In the genomic region with DNA sequence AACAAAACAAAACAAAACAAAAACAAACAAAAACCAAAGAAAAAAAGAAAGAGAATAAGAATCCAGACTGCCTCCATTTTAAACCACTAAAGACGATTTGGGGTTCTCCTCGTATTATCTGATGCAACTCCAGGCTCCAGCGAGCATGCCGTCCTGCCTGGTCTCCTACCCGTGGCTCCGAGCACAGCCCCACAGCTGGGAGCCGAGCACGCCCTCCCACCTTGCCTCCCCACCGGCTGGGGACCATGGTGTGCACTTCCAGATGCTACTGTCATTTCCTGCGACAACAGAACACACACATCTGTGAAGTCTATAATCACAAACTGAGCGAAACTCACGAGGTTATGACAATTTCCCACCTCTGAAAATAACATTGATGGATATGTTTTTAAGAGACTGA, we compare ENCODE assay signal across 33 cellular contexts.
"Had no signal": no experiment of that assay in that cellular context is flagged by ENCODE, and none has a peak within 500 bp of the region (broad histone marks: within the 10 kb centered on the region; RNA-seq: fewer than 3 reads in every experiment).

No MANE protein-coding gene starts in this region.

- H3K27me3 Mint-ChIP-seq: activated naive CD4-positive, alpha-beta T cell treated with anti-CD3 and anti-CD28 coated beads, Interleukin-2, amount 50 U/mL, for 24 hours had no signal

- H3K27me3 ChIP-seq: adrenal gland, body of pancreas, esophagus squamous epithelium, gastroesophageal sphincter had no signal

- H3K4me3 Mint-ChIP-seq: activated CD4-positive, alpha-beta memory T cell treated with anti-CD3 and anti-CD28 coated beads, Interleukin-2, amount 10 ng/mL, durations not matched to agents 7 days and 5 days; activated CD4-positive, alpha-beta T cell treated with anti-CD3 and anti-CD28 coated beads, Interleukin-2, amount 10 ng/mL, durations not matched to agents 7 days and 5 days; activated naive CD4-positive, alpha-beta T cell treated with anti-CD3 and anti-CD28 coated beads for 36 hours; activated naive CD4-positive, alpha-beta T cell treated with anti-CD3 and anti-CD28 coated beads, Interleukin-2, amount 50 U/mL, for 24 hours; activated naive CD8-positive, alpha-beta T cell treated with anti-CD3 and anti-CD28 coated beads for 36 hours; activated naive CD8-positive, alpha-beta T cell treated with anti-CD3 and anti-CD28 coated beads, Interleukin-2, amount 50 U/mL, for 24 hours; activated T-helper 1 cell treated with anti-CD3 and anti-CD28 coated beads, Interleukin-12 subunit alpha, Interleukin-12 subunit beta, Interleukin-2, Interleukin-4 antibody, amounts not matched to agents 30 ng/mL and 10 ng/mL and 1 ng/mL, durations not matched to agents 14 hours and 24 hours and 36 hours; effector memory CD8-positive, alpha-beta T cell; T-helper 17 cell had no signal

- ATAC-seq: activated naive CD8-positive, alpha-beta T cell treated with anti-CD3 and anti-CD28 coated beads, Interleukin-2, amount 50 U/mL, for 24 hours; body of pancreas; effector memory CD8-positive, alpha-beta T cell; gastroesophageal sphincter; T-helper 17 cell had no signal

- H3K4me1 ChIP-seq: adrenal gland, body of pancreas, esophagus squamous epithelium, gastroesophageal sphincter had no signal

- H3K27ac ChIP-seq: adrenal gland, body of pancreas, epithelial cell of prostate, esophagus squamous epithelium, gastroesophageal sphincter had no signal

- H3K36me3 ChIP-seq: adrenal gland, esophagus squamous epithelium, gastroesophageal sphincter had no signal

- H3K4me1 Mint-ChIP-seq: activated CD4-positive, alpha-beta memory T cell treated with anti-CD3 and anti-CD28 coated beads, Interleukin-2, amount 10 ng/mL, durations not matched to agents 7 days and 5 days; activated CD4-positive, alpha-beta T cell treated with anti-CD3 and anti-CD28 coated beads, Interleukin-2, amount 10 ng/mL, durations not matched to agents 7 days and 5 days; activated naive CD4-positive, alpha-beta T cell treated with anti-CD3 and anti-CD28 coated beads, Interleukin-2, amount 50 U/mL, for 24 hours; activated naive CD8-positive, alpha-beta T cell treated with anti-CD3 and anti-CD28 coated beads for 36 hours; T-helper 17 cell had no signal

- H3K9me3 ChIP-seq: adrenal gland, body of pancreas had no signal

- H3K4me3 ChIP-seq: adrenal gland, body of pancreas, esophagus squamous epithelium, gastroesophageal sphincter had no signal

- H3K9me3 Mint-ChIP-seq: activated CD4-positive, alpha-beta memory T cell treated with anti-CD3 and anti-CD28 coated beads, Interleukin-2, amount 10 ng/mL, durations not matched to agents 7 days and 5 days; activated CD4-positive, alpha-beta T cell treated with anti-CD3 and anti-CD28 coated beads, Interleukin-2, amount 10 ng/mL, durations not matched to agents 7 days and 5 days; activated naive CD4-positive, alpha-beta T cell treated with anti-CD3 and anti-CD28 coated beads for 36 hours; activated naive CD4-positive, alpha-beta T cell treated with anti-CD3 and anti-CD28 coated beads, Interleukin-2, amount 50 U/mL, for 24 hours; activated naive CD8-positive, alpha-beta T cell treated with anti-CD3 and anti-CD28 coated beads for 36 hours; activated naive CD8-positive, alpha-beta T cell treated with anti-CD3 and anti-CD28 coated beads, Interleukin-2, amount 50 U/mL, for 24 hours; activated T-helper 1 cell treated with anti-CD3 and anti-CD28 coated beads, Interleukin-12 subunit alpha, Interleukin-12 subunit beta, Interleukin-2, Interleukin-4 antibody, amounts not matched to agents 30 ng/mL and 10 ng/mL and 1 ng/mL, durations not matched to agents 14 hours and 24 hours and 36 hours; activated T-helper 2 cell treated with anti-CD3 and anti-CD28 coated beads, Interferon-gamma antibody, Interleukin-2, Interleukin-4, amounts not matched to agents 10 μg/mL and 5 μg/mL and 100 μg/mL, durations not matched to agents 14 hours and 24 hours and 36 hours; effector memory CD8-positive, alpha-beta T cell had no signal

- H3K36me3 Mint-ChIP-seq: activated naive CD4-positive, alpha-beta T cell treated with anti-CD3 and anti-CD28 coated beads, Interleukin-2, amount 50 U/mL, for 24 hours; activated naive CD8-positive, alpha-beta T cell treated with anti-CD3 and anti-CD28 coated beads for 36 hours had no signal

- H3K27ac Mint-ChIP-seq: activated CD4-positive, alpha-beta memory T cell treated with anti-CD3 and anti-CD28 coated beads, Interleukin-2, amount 10 ng/mL, durations not matched to agents 7 days and 5 days; activated CD4-positive, alpha-beta T cell treated with anti-CD3 and anti-CD28 coated beads, Interleukin-2, amount 10 ng/mL, durations not matched to agents 7 days and 5 days; activated naive CD4-positive, alpha-beta T cell treated with anti-CD3 and anti-CD28 coated beads for 36 hours; activated naive CD4-positive, alpha-beta T cell treated with anti-CD3 and anti-CD28 coated beads, Interleukin-2, amount 50 U/mL, for 24 hours; activated naive CD8-positive, alpha-beta T cell treated with anti-CD3 and anti-CD28 coated beads for 36 hours; activated naive CD8-positive, alpha-beta T cell treated with anti-CD3 and anti-CD28 coated beads, Interleukin-2, amount 50 U/mL, for 24 hours; activated T-helper 1 cell treated with anti-CD3 and anti-CD28 coated beads, Interleukin-12 subunit alpha, Interleukin-12 subunit beta, Interleukin-2, Interleukin-4 antibody, amounts not matched to agents 30 ng/mL and 10 ng/mL and 1 ng/mL, durations not matched to agents 14 hours and 24 hours and 36 hours; activated T-helper 2 cell treated with anti-CD3 and anti-CD28 coated beads, Interferon-gamma antibody, Interleukin-2, Interleukin-4, amounts not matched to agents 10 μg/mL and 5 μg/mL and 100 μg/mL, durations not matched to agents 14 hours and 24 hours and 36 hours; effector memory CD8-positive, alpha-beta T cell; T-helper 17 cell had no signal

- DNase-seq: activated CD4-positive, alpha-beta memory T cell treated with anti-CD3 and anti-CD28 coated beads, Interleukin-2, amount 10 ng/mL, durations not matched to agents 7 days and 5 days; activated CD4-positive, alpha-beta T cell treated with anti-CD3 and anti-CD28 coated beads for 4 hours; activated CD4-positive, alpha-beta T cell treated with anti-CD3 and anti-CD28 coated beads, Interleukin-2, amount 10 ng/mL, durations not matched to agents 7 days and 5 days; activated CD4-positive, alpha-beta T cell treated with anti-CD3 and anti-CD28 coated beads, Interleukin-2, amount 50 U/mL, for 4 hours; activated CD4-positive, CD25-positive, alpha-beta regulatory T cell; activated CD4-positive, CD25-positive, alpha-beta regulatory T cell treated with anti-CD3 and anti-CD28 coated beads, Interleukin-2, amount 50 U/mL, for 72 hours; activated effector memory CD4-positive, alpha-beta T cell treated with anti-CD3 and anti-CD28 coated beads, Interleukin-2, amount 50 U/mL, for 16 hours; activated naive CD4-positive, alpha-beta T cell treated with anti-CD3 and anti-CD28 coated beads for 36 hours; activated naive CD8-positive, alpha-beta T cell treated with anti-CD3 and anti-CD28 coated beads for 36 hours; activated naive CD8-positive, alpha-beta T cell treated with anti-CD3 and anti-CD28 coated beads, Interleukin-2, amount 50 U/mL, for 24 hours; activated T-cell treated with anti-CD3 and anti-CD28 coated beads, Interleukin-2, amount 50 U/mL, for 1 hour; activated T-cell treated with anti-CD3 and anti-CD28 coated beads, Interleukin-2, amount 50 U/mL, for 48 hours; adrenal gland; amygdala; aorta; body of pancreas; caudate nucleus; cortex of kidney; dermis blood vessel endothelial cell; effector CD4-positive, alpha-beta T cell; effector memory CD8-positive, alpha-beta T cell; esophagus squamous epithelium; foreskin melanocyte; T-helper 1 cell; T-helper 17 cell had no signal

- FAIRE-seq: colon, endometrium, endothelial cell of umbilical vein had no signal
